In the genomic region with DNA sequence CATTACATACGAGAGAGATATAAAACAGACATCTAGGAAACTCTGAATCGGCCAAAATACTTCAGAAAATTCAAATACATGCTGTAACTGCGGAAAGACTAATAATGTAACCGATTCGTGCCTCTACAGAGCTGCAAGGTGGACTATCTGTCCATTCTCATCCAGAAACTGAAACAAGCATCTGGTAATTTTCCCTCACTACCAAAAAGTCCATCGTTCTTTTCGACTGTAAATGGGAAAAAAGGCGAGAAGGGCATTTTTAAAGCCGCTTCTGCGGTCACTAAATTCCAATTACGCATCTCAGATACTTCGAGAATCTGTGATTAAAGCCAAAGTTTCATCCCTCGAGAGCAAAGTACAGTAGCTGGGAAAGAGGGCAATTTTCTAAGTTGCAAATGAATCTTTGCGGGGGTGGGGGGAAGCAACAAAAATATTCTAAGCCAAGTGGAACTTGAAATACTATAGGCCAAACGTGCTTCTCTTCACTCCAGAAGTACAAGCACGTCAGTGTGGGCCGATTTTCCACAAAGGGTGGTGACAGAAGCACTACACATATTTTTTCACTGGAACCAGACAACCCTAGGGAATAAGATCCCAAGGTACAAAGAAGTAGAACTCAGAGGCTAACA, we compare ENCODE assay signal across 8 cellular contexts. TPM values are rescaled to one million over a fixed set of nuclear protein-coding genes. Genes with fewer than 3 reads are reported as not detected.
DNase-seq lines count a peak whose midpoint lies in the region; ATAC-seq and TF ChIP-seq lines count a peak whose summit lies in the region.

No MANE protein-coding gene starts in this region.

- 4% methylated on average over 16 of the region's 17 CpGs for WGBS in mammary epithelial cell (ENCODE audit: low coverage, missing lambda C conversion rate)

- H3K27me3 ChIP-seq in AG04450 (ENCODE audit: control insufficient read depth, insufficient read depth, low read length): no peaks in the 10 kb centered on the region
- no peaks in the 10 kb centered on the region for H3K27me3 ChIP-seq in HUES48 (ENCODE audit: control insufficient read depth, insufficient read depth, low read length)
- no peaks in the 10 kb centered on the region for H3K27me3 ChIP-seq in mammary epithelial cell (ENCODE audit: insufficient read depth, low read length)
- H3K27me3 ChIP-seq in muscle layer of colon (ENCODE audit: control insufficient read depth in 1 of 2, insufficient read depth in 2 of 2, low read length in 2 of 2): no peaks in the 10 kb centered on the region

- H3K4me1 ChIP-seq in HUES48 (ENCODE audit: control insufficient read depth, insufficient read depth, low read length): peaks cover 24% of the 10 kb centered on the region
- H3K4me1 ChIP-seq in mammary epithelial cell (ENCODE audit: insufficient read depth, low read length): peaks cover 18% of the 10 kb centered on the region
- H3K4me1 ChIP-seq in muscle layer of colon (ENCODE audit: insufficient read depth, low read length): peaks cover 35% of the 10 kb centered on the region

- POLR2A ChIA-PET in AG04450 (lab: Yijun Ruan, JAX): interaction anchor here (0.6 to 1.6 kb wide), 3 partner anchors 13 to 298 kb away, joined by 3 to 5 read pairs (median 3); no protein-coding TSS in a partner anchor

- TF ChIP-seq CTCF in AG04450 (IDR thresholded peaks at IDR 0.05; ENCODE audit: low read depth, low read length) (no peak), mammary epithelial cell (conservative IDR thresholded peaks at IDR 0.05 in 1 of 2, IDR thresholded peaks at IDR 0.05 in 1 of 2; ENCODE audit: extremely low read depth in 1 of 2, insufficient read depth in 1 of 2, low read depth in 1 of 2, low read length in 2 of 2) (no peak)

- no peak for ATAC-seq in HG02642 (IDR thresholded peaks at IDR 0.05; ENCODE audit: poor library complexity, unreplicated experiment)

- dilution Hi-C loops in mammary epithelial cell (cut with HindIII; ENCODE audit: low sequenced_read_pairs): no loop called here

- H3K9me3 ChIP-seq in AG04450 (ENCODE audit: control insufficient read depth, insufficient read depth, low read length): no peaks in the 10 kb centered on the region; the same call in 1 of the 2 replicates
- no peaks in the 10 kb centered on the region for H3K9me3 ChIP-seq in HUES48 (ENCODE audit: control insufficient read depth, insufficient read depth, low read length)
- no peaks in the 10 kb centered on the region for H3K9me3 ChIP-seq in mammary epithelial cell (replicated peaks; ENCODE audit: insufficient read depth, low read length)
- no peaks in the 10 kb centered on the region for H3K9me3 ChIP-seq in muscle layer of colon (ENCODE audit: low read length)

- no peak overlapping the region for H2AFZ ChIP-seq in mammary epithelial cell (ENCODE audit: low read depth, low read length)

- H3K27ac ChIP-seq in AG04450 (ENCODE audit: low read depth, low read length) (no peak overlapping the region), HUES48 (ENCODE audit: low read depth, low read length) (peak overlapping the region; percentile 98), mammary epithelial cell (ENCODE audit: insufficient read depth, low read depth, low read length) (peak overlapping the region; percentile 78), muscle layer of colon (ENCODE audit: low read depth, low read length) (peak overlapping the region; percentile 99)

- DNase-seq in AG04450 (ENCODE audit: low read depth, low spot score) (no peak), mammary epithelial cell (no peak), ureter (ENCODE audit: low spot score) (no peak), D341Med (ENCODE audit: low spot score) (no peak)
- DNase-seq in stimulated activated CD8-positive, alpha-beta memory T cell treated with anti-CD3 and anti-CD28 coated beads, Interleukin-4, amount 100 ng/mL, for 48 hours: no peak

- H3K9ac ChIP-seq in HUES48 (ENCODE audit: low read depth, low read length): peak overlapping the region; percentile 100
- H3K9ac ChIP-seq in mammary epithelial cell (ENCODE audit: insufficient read depth, low read length): peak overlapping the region; percentile 96
- peak overlapping the region; percentile 83 for H3K9ac ChIP-seq in muscle layer of colon (ENCODE audit: low read length)

- peaks cover 11% of the 10 kb centered on the region for H4K20me1 ChIP-seq in mammary epithelial cell (ENCODE audit: insufficient read depth, low read length)

- peaks cover 70% of the 10 kb centered on the region for H3K79me2 ChIP-seq in mammary epithelial cell (ENCODE audit: insufficient read depth, low read length)

- BruUV-seq in mammary epithelial cell (replicated peaks; lab: Mats Ljungman, UMichigan): no TSS peak

- H3K4me2 ChIP-seq in mammary epithelial cell (ENCODE audit: insufficient read depth, low read depth, low read length): peak overlapping the region; percentile 85

- intact Hi-C loops in mammary epithelial cell (cut with micrococcal nuclease): loop anchor here (1.0 to 10.0 kb wide), 3 partner anchors 19 to 1548 kb away; partner anchors contain the start of genes NPM3 and TAF5

- in situ Hi-C loops in mammary epithelial cell (cut with MboI; ENCODE audit: low sequenced_read_pairs in 2 of 2): no loop called here

- peak overlapping the region; percentile 98 for H3K4me3 ChIP-seq in AG04450 (ENCODE audit: low read depth, low read length)
- peak overlapping the region; percentile 97 for H3K4me3 ChIP-seq in HUES48 (ENCODE audit: low read depth, low read length)
- H3K4me3 ChIP-seq in mammary epithelial cell (replicated peaks in 1 of 3; ENCODE audit: insufficient read depth in 1 of 3, low read depth in 2 of 3, low read length in 3 of 3): peak overlapping the region; percentile 77 to 88 (median 77)
- H3K4me3 ChIP-seq in muscle layer of colon (ENCODE audit: low read depth in 1 of 2, low read length in 2 of 2): peak overlapping the region; percentile 98

- H3K36me3 ChIP-seq in HUES48 (ENCODE audit: control insufficient read depth, insufficient read depth, low read length): peaks cover 16% of the 10 kb centered on the region
- H3K36me3 ChIP-seq in mammary epithelial cell (ENCODE audit: insufficient read depth, low read length): peaks cover 5% of the 10 kb centered on the region
- H3K36me3 ChIP-seq in muscle layer of colon (ENCODE audit: insufficient read depth, low read length): no peaks in the 10 kb centered on the region

- CTCF ChIA-PET in AG04450 (lab: Charles Lee): interaction anchor here (1.0 to 2.9 kb wide), 3 partner anchors 24 to 758 kb away, joined by 3 to 19 read pairs (median 6); no protein-coding TSS in a partner anchor
- CTCF ChIA-PET in mammary epithelial cell (lab: Charles Lee; ENCODE audit: low non-redundant PET): no interaction called here

RNA-seq across cellular contexts. Expression of gene OGA, which starts 1.2 kb away (rescaled TPM):
- polyA plus RNA-seq in AG04450 (2011; rRNA removed): 71.9 and 82.6 TPM in 2 replicates
- 39.5 and 61.5 TPM in 2 replicates for polyA minus RNA-seq in AG04450 (2011; rRNA and poly(A)+ RNA removed)
- total RNA-seq in mammary epithelial cell: 10 to 100 TPM; 82.4 to 97.5 TPM
- polyA plus RNA-seq in mammary epithelial cell: 22.1 TPM
- 211 TPM for polyA minus RNA-seq in mammary epithelial cell
- 193 TPM for total RNA-seq in ureter

RNA-seq across cellular contexts. Expression of gene KCNIP2, which starts 26.6 kb away (rescaled TPM):
- 0.40 and 0.61 TPM in 2 replicates for polyA plus RNA-seq in AG04450 (2011; rRNA removed)
- 0.74 and 1.1 TPM in 2 replicates for polyA minus RNA-seq in AG04450 (2011; rRNA and poly(A)+ RNA removed)
- total RNA-seq in mammary epithelial cell: 1 to 10 TPM in 1 of 2 donors, under 1 TPM in 1; 0.67 to 1.9 TPM
- polyA plus RNA-seq in mammary epithelial cell: 0.22 TPM
- 2.0 TPM for polyA minus RNA-seq in mammary epithelial cell
- 5.7 TPM for total RNA-seq in ureter

RNA-seq across cellular contexts. Expression of gene NPM3, which starts 33.8 kb away (rescaled TPM):
- 31.5 and 41.5 TPM in 2 replicates for polyA plus RNA-seq in AG04450 (2011; rRNA removed)
- polyA minus RNA-seq in AG04450 (2011; rRNA and poly(A)+ RNA removed): 37.4 and 47.6 TPM in 2 replicates
- 100 to 1,000 TPM in 1 of 2 donors, 10 to 100 TPM in 1; 99.4 to 104 TPM for total RNA-seq in mammary epithelial cell
- polyA plus RNA-seq in mammary epithelial cell: 132 TPM
- polyA minus RNA-seq in mammary epithelial cell: 73.4 TPM
- total RNA-seq in ureter: 45.7 TPM

RNA-seq across cellular contexts. Expression of gene FGF8, which starts 41.1 kb away (rescaled TPM):
- polyA plus RNA-seq in AG04450 (2011; rRNA removed) (not detected in 2 replicates), mammary epithelial cell (not detected)
- not detected in 2 replicates for polyA minus RNA-seq in AG04450 (2011; rRNA and poly(A)+ RNA removed)
- total RNA-seq in mammary epithelial cell (not detected), ureter (not detected)
- polyA minus RNA-seq in mammary epithelial cell: not detected
